In the genomic region with DNA sequence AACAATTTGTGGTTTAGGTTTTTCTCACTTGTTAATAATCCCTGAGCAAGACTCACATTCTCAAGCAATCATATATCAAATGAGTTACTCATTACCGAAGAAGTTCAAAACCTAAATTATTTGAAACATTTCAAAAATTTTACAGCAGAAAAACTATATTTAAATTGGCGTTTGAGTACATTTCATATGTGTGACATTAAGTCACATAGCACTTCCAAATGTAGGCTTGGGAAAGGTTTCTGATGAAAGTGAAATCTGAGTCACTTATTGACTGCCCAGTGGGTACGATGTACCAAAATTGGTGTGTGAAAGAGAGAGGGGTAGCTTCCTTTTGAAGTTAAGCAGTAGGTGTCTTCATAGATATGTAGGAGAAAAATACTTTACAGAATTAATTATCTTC, we compare ENCODE assay signal across 30 cellular contexts.
"Had no signal": no experiment of that assay in that cellular context is flagged by ENCODE, and none has a peak within 500 bp of the region (broad histone marks: within the 10 kb centered on the region; RNA-seq: fewer than 3 reads in every experiment).

No MANE protein-coding gene starts in this region.

- H3K4me3 Mint-ChIP-seq: activated CD4-positive, alpha-beta memory T cell treated with anti-CD3 and anti-CD28 coated beads for 36 hours; activated naive CD4-positive, alpha-beta T cell treated with anti-CD3 and anti-CD28 coated beads, Interleukin-2, amount 10 ng/mL, durations not matched to agents 7 days and 5 days; activated naive CD8-positive, alpha-beta T cell; activated T-cell treated with anti-CD3 and anti-CD28 coated beads, Interleukin-2, amount 50 U/mL, for 4 hours; activated T-helper 1 cell treated with anti-CD3 and anti-CD28 coated beads, Interleukin-12 subunit alpha, Interleukin-12 subunit beta, Interleukin-2, Interleukin-4 antibody, amounts not matched to agents 30 ng/mL and 10 ng/mL and 1 ng/mL, durations not matched to agents 14 hours and 24 hours and 36 hours; central memory CD8-positive, alpha-beta T cell; T-helper 1 cell treated with Interleukin-12 subunit alpha and Interleukin-12 subunit beta and Interleukin-4 antibody, amounts not matched to agents 30 μg/mL and 1 μg/mL, for 36 hours; T-helper 2 cell treated with Interferon-gamma antibody and Interleukin-4, amounts not matched to agents 5 μg/mL and 100 μg/mL, for 36 hours had no signal

- H3K4me1 ChIP-seq: Peyer's patch, SJSA1 had no signal

- H3K27me3 ChIP-seq: cardiac muscle cell, Peyer's patch, SJSA1 had no signal

- DNase-seq: activated CD4-positive, alpha-beta memory T cell treated with anti-CD3 and anti-CD28 coated beads for 36 hours; activated CD4-positive, alpha-beta T cell treated with anti-CD3 and anti-CD28 coated beads, Interleukin-2, amount 50 U/mL, for 1 hour; activated CD8-positive, alpha-beta memory T cell treated with anti-CD3 and anti-CD28 coated beads, Interleukin-2, amount 50 U/mL, for 4 hours; activated naive CD4-positive, alpha-beta T cell treated with anti-CD3 and anti-CD28 coated beads, Interleukin-2, amount 10 ng/mL, durations not matched to agents 7 days and 5 days; activated T-cell treated with anti-CD3 and anti-CD28 coated beads for 4 hours; activated T-cell treated with anti-CD3 and anti-CD28 coated beads, Interleukin-2, amount 50 U/mL, for 4 hours; amniotic stem cell; aorta; NCI-H1105; NCI-H1417 treated with DMSO at 0.1 percent for 48 hours; NCI-H1694; NCI-H1930; NCI-H2081 treated with DMSO at 0.1 percent for 48 hours; NCI-H226; NCI-H446 treated with DMSO at 0.1 percent for 48 hours; NCI-H69; NK-92 treated with Interleukin-12 subunit alpha and Interleukin-12 subunit beta, amount 100 ng/mL, for 24 hours; PC-3; Peyer's patch; RPMI8226; SHP77 treated with DMSO at 0.1 percent for 48 hours; SK-N-SH had no signal

- H3K9me3 Mint-ChIP-seq: activated CD4-positive, alpha-beta memory T cell treated with anti-CD3 and anti-CD28 coated beads for 36 hours; activated naive CD4-positive, alpha-beta T cell treated with anti-CD3 and anti-CD28 coated beads, Interleukin-2, amount 10 ng/mL, durations not matched to agents 7 days and 5 days; activated T-cell treated with anti-CD3 and anti-CD28 coated beads, Interleukin-2, amount 50 U/mL, for 4 hours; activated T-helper 1 cell treated with anti-CD3 and anti-CD28 coated beads, Interleukin-12 subunit alpha, Interleukin-12 subunit beta, Interleukin-2, Interleukin-4 antibody, amounts not matched to agents 30 ng/mL and 10 ng/mL and 1 ng/mL, durations not matched to agents 14 hours and 24 hours and 36 hours; central memory CD8-positive, alpha-beta T cell; T-helper 1 cell treated with Interleukin-12 subunit alpha and Interleukin-12 subunit beta and Interleukin-4 antibody, amounts not matched to agents 30 μg/mL and 1 μg/mL, for 36 hours; T-helper 2 cell treated with Interferon-gamma antibody and Interleukin-4, amounts not matched to agents 5 μg/mL and 100 μg/mL, for 36 hours had no signal

- H3K4me1 Mint-ChIP-seq: activated naive CD4-positive, alpha-beta T cell treated with anti-CD3 and anti-CD28 coated beads, Interleukin-2, amount 10 ng/mL, durations not matched to agents 7 days and 5 days; central memory CD8-positive, alpha-beta T cell had no signal

- ATAC-seq: activated T-cell treated with anti-CD3 and anti-CD28 coated beads, Interleukin-2, amount 50 U/mL, for 4 hours; PC-3 had no signal

- H3K4me3 ChIP-seq: cardiac muscle cell, Peyer's patch, SJSA1 had no signal

- H3K27me3 Mint-ChIP-seq: activated CD4-positive, alpha-beta memory T cell treated with anti-CD3 and anti-CD28 coated beads for 36 hours; activated naive CD4-positive, alpha-beta T cell treated with anti-CD3 and anti-CD28 coated beads, Interleukin-2, amount 10 ng/mL, durations not matched to agents 7 days and 5 days had no signal

- H3K4me2 ChIP-seq: SK-N-SH had no signal

- H3K9me3 ChIP-seq: Peyer's patch, SJSA1, SK-N-SH had no signal

- H3K36me3 ChIP-seq: cardiac muscle cell, Peyer's patch, SJSA1 had no signal

- H3K27ac Mint-ChIP-seq: activated CD4-positive, alpha-beta memory T cell treated with anti-CD3 and anti-CD28 coated beads for 36 hours; activated naive CD4-positive, alpha-beta T cell treated with anti-CD3 and anti-CD28 coated beads, Interleukin-2, amount 10 ng/mL, durations not matched to agents 7 days and 5 days; activated naive CD8-positive, alpha-beta T cell; activated T-helper 1 cell treated with anti-CD3 and anti-CD28 coated beads, Interleukin-12 subunit alpha, Interleukin-12 subunit beta, Interleukin-2, Interleukin-4 antibody, amounts not matched to agents 30 ng/mL and 10 ng/mL and 1 ng/mL, durations not matched to agents 14 hours and 24 hours and 36 hours; T-helper 1 cell treated with Interleukin-12 subunit alpha and Interleukin-12 subunit beta and Interleukin-4 antibody, amounts not matched to agents 30 μg/mL and 1 μg/mL, for 36 hours; T-helper 2 cell treated with Interferon-gamma antibody and Interleukin-4, amounts not matched to agents 5 μg/mL and 100 μg/mL, for 36 hours had no signal

- H3K27ac ChIP-seq: cardiac muscle cell, Peyer's patch, SJSA1 had no signal

- H3K9ac ChIP-seq: SK-N-SH had no signal

- H3K36me3 Mint-ChIP-seq: activated CD4-positive, alpha-beta memory T cell treated with anti-CD3 and anti-CD28 coated beads for 36 hours; activated naive CD4-positive, alpha-beta T cell treated with anti-CD3 and anti-CD28 coated beads, Interleukin-2, amount 10 ng/mL, durations not matched to agents 7 days and 5 days; activated naive CD8-positive, alpha-beta T cell had no signal

- FAIRE-seq: TTC549 had no signal
